Comparison of ENCODE assay signal across 14 cellular contexts in genomic region chr17:72705905-72706395, GRCh38.
A peak's percentile ranks its signal among the peaks of the same experiment; 100 is the strongest.
DNase-seq lines count a peak whose midpoint lies in the region; ATAC-seq, FAIRE-seq and TF ChIP-seq lines count a peak whose summit lies in the region.
"Had no signal": no experiment of that assay in that cellular context is flagged by ENCODE, and none has a peak within 500 bp of the region (broad histone marks: within the 10 kb centered on the region; RNA-seq: fewer than 3 reads in every experiment).

No MANE protein-coding gene starts in this region.

- H3K4me3 ChIP-seq in endodermal cell (ENCODE audit: low read length) (peak overlapping the region; percentile 32), kidney (ENCODE audit: low read length in 2 of 2) (no peak overlapping the region), sigmoid colon (no peak overlapping the region)

- H3K27me3 Mint-ChIP-seq in endodermal cell (ENCODE audit: insufficient read depth), result peaks cover 1% of the 10 kb centered on the region
- H3K27me3 Mint-ChIP-seq: CD4-positive, CD25-positive, alpha-beta regulatory T cell had no signal

- H3K27me3 ChIP-seq in endodermal cell (ENCODE audit: control insufficient read depth, insufficient read depth, low read length, poor library complexity, severe bottlenecking) (no peaks in the 10 kb centered on the region), sigmoid colon (no peaks in the 10 kb centered on the region)

- H3K9me3 ChIP-seq in endodermal cell (ENCODE audit: control insufficient read depth, low read length) (peaks cover 8% of the 10 kb centered on the region), kidney (ENCODE audit: control insufficient read depth in 1 of 2, low read length in 2 of 2) (peaks cover 0 to 8% of the 10 kb centered on the region in 2 donors), sigmoid colon (peaks cover 0 to 5% (median 2%) of the 10 kb centered on the region in 4 donors)

- peaks cover 4% of the 10 kb centered on the region for H3K4me1 ChIP-seq in endodermal cell (ENCODE audit: control insufficient read depth, insufficient read depth, low read length)
- H3K4me1 ChIP-seq in kidney (ENCODE audit: control insufficient read depth in 1 of 2, insufficient read depth in 1 of 2, low read depth in 1 of 2, low read length in 2 of 2), result no peaks in the 10 kb centered on the region
- no peaks in the 10 kb centered on the region for H3K4me1 ChIP-seq in sigmoid colon

- H3K36me3 ChIP-seq in endodermal cell (ENCODE audit: control insufficient read depth, insufficient read depth, low read length) (no peaks in the 10 kb centered on the region), kidney (ENCODE audit: control insufficient read depth in 1 of 2, insufficient read depth in 2 of 2, low read length in 2 of 2) (no peaks in the 10 kb centered on the region), sigmoid colon (peaks cover 0 to 2% (median 0%) of the 10 kb centered on the region in 4 donors)

- 89% methylated on average over 5 of the region's 5 CpGs; no CpG with 5 or more reads in 1 of the 2 experiments for WGBS in endodermal cell (ENCODE audit: insufficient coverage in 1 of 2, insufficient read length in 1 of 2), 2 experiments
- 85 to 87% methylated on average over 5 of the region's 5 CpGs for WGBS in sigmoid colon, 2 donors

- TF ChIP-seq EP300 in sigmoid colon (IDR thresholded peaks at IDR 0.05), result no peak

- no peak overlapping the region for H3K4me3 Mint-ChIP-seq in endodermal cell
- H3K4me3 Mint-ChIP-seq: CD4-positive, CD25-positive, alpha-beta regulatory T cell had no signal

- H3K4me1 Mint-ChIP-seq in endodermal cell, result peaks cover 11% of the 10 kb centered on the region

- no peak overlapping the region for H3K9ac ChIP-seq in endodermal cell (ENCODE audit: extremely low read depth, low read length, poor library complexity, severe bottlenecking)
- no peak overlapping the region for H3K9ac ChIP-seq in kidney (ENCODE audit: low read length in 2 of 2)

- peaks cover 14% of the 10 kb centered on the region for H3K9me3 Mint-ChIP-seq in endodermal cell

- no peak for DNase-seq in endodermal cell
- DNase-seq in activated CD4-positive, CD25-positive, alpha-beta regulatory T cell (lab: John Stamatoyannopoulos, UW), result no peak
- DNase-seq in kidney, result no peak
- no peak for DNase-seq in sigmoid colon
- DNase-seq: activated naive CD4-positive, alpha-beta T cell treated with anti-CD3 and anti-CD28 coated beads, Interleukin-2, amount 50 U/mL, for 16 hours; caudate nucleus; stimulated activated CD4-positive, alpha-beta T cell treated with anti-CD3 and anti-CD28 coated beads, Interleukin-2, amount 100 ng/mL, for 24 hours; stimulated activated naive CD4-positive, alpha-beta T cell treated with Interleukin-2 at 50 U/mL for 16 hours had no signal

- no peak for TF ChIP-seq POLR2A in sigmoid colon (IDR thresholded peaks at IDR 0.05)

- no peaks in the 10 kb centered on the region for H3K36me3 Mint-ChIP-seq in endodermal cell (ENCODE audit: low read depth)

- no peak overlapping the region for H3K27ac Mint-ChIP-seq in endodermal cell

- TF ChIP-seq CTCF in endodermal cell (conservative IDR thresholded peaks at IDR 0.05) (no peak), kidney (IDR thresholded peaks at IDR 0.05; ENCODE audit: borderline replicate concordance, extremely low read depth, insufficient read depth) (no peak), sigmoid colon (IDR thresholded peaks at IDR 0.05) (no peak)

- intact Hi-C loops in kidney (cut with DNase I), result no loop called here
- intact Hi-C loops in sigmoid colon (cut with DNase I), result no loop called here

- H3K27ac ChIP-seq in endodermal cell (ENCODE audit: low read depth, low read length) (no peak overlapping the region), kidney (ENCODE audit: low read depth in 2 of 2, low read length in 2 of 2) (no peak overlapping the region), sigmoid colon (no peak overlapping the region)

- ATAC-seq in GM18499 (IDR thresholded peaks at IDR 0.05; ENCODE audit: insufficient read depth, unreplicated experiment), result peak; percentile 66
- peak; percentile 45 for ATAC-seq in GM19463 (IDR thresholded peaks at IDR 0.05; ENCODE audit: unreplicated experiment)
- peak; percentile 84 for ATAC-seq in HG03175 (IDR thresholded peaks at IDR 0.05; ENCODE audit: unreplicated experiment)
- ATAC-seq in HG03439 (IDR thresholded peaks at IDR 0.05; ENCODE audit: unreplicated experiment), result no peak

- FAIRE-seq in kidney (lab: Jason Lieb, UNC), result no peak
- FAIRE-seq: G401.6 had no signal
